ENCODE assay signal across 15 cellular contexts in the genomic region with DNA sequence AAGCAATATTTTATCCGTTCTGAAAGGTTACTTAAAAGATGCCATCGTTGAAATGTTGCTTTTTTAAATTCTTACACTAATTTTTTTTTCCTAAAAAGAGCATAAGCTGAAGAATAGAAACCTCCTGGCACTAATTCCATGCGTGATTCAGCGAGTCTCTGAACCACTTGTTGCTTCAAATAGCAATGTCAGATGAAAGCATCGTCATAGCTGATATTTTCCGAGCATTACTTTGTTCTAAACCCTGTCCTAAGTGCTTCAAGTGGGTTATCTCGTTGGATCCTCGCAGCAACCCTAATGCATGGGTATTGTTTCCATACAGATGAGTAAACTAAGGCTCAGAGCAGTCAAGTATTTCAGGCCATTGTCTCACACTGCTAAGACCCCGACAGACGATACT.
"Had no signal": no experiment of that assay in that cellular context is flagged by ENCODE, and none has a peak within 500 bp of the region (broad histone marks: within the 10 kb centered on the region; RNA-seq: fewer than 3 reads in every experiment).

No MANE protein-coding gene starts in this region.

- H3K27ac Mint-ChIP-seq: activated T-helper 17 cell treated with anti-CD3 and anti-CD28 coated beads, Interleukin-2, amount 50 U/mL, for 72 hours; endodermal cell; stimulated activated memory B cell treated with anti-CD40 and anti-IgM and Interleukin-4, amounts not matched to agents 10 μg/mL and 1 μg/mL and 100 μg/mL, for 72 hours had no signal

- H3K36me3 Mint-ChIP-seq: stimulated activated memory B cell treated with anti-CD40 and anti-IgM and Interleukin-4, amounts not matched to agents 10 μg/mL and 1 μg/mL and 100 μg/mL, for 72 hours had no signal

- FAIRE-seq: bronchial epithelial cell, kidney had no signal

- H3K4me1 ChIP-seq: thyroid gland, uterus had no signal

- H3K27me3 Mint-ChIP-seq: stimulated activated memory B cell treated with anti-CD40 and anti-IgM and Interleukin-4, amounts not matched to agents 10 μg/mL and 1 μg/mL and 100 μg/mL, for 72 hours had no signal

- H3K4me3 ChIP-seq: thyroid gland had no signal

- H3K9me3 ChIP-seq: ovary, thyroid gland, uterus had no signal

- H3K9me3 Mint-ChIP-seq: activated T-helper 17 cell treated with anti-CD3 and anti-CD28 coated beads, Interleukin-2, amount 50 U/mL, for 72 hours; endodermal cell; stimulated activated memory B cell treated with anti-CD40 and anti-IgM and Interleukin-4, amounts not matched to agents 10 μg/mL and 1 μg/mL and 100 μg/mL, for 72 hours had no signal

- H3K4me3 Mint-ChIP-seq: activated T-helper 17 cell treated with anti-CD3 and anti-CD28 coated beads, Interleukin-2, amount 50 U/mL, for 72 hours; endodermal cell; stimulated activated memory B cell treated with anti-CD40 and anti-IgM and Interleukin-4, amounts not matched to agents 10 μg/mL and 1 μg/mL and 100 μg/mL, for 72 hours had no signal

- DNase-seq: activated CD4-positive, CD25-positive, alpha-beta regulatory T cell treated with anti-CD3 and anti-CD28 coated beads, Interleukin-2, amount 50 U/mL, for 72 hours; activated naive CD4-positive, alpha-beta T cell treated with Interleukin-2 at 50 U/mL for 16 hours; activated T-cell treated with anti-CD3 and anti-CD28 coated beads for 4 hours; anterior cingulate cortex; dorsolateral prefrontal cortex; endodermal cell; kidney; mesendoderm; ovary; stimulated activated CD4-positive, alpha-beta T cell treated with anti-CD3 and anti-CD28 coated beads, Interleukin-2, amount 100 ng/mL, for 48 hours; thyroid gland; uterus had no signal

- H3K36me3 ChIP-seq: ovary, thyroid gland, uterus had no signal

- ATAC-seq: activated T-helper 17 cell treated with anti-CD3 and anti-CD28 coated beads, Interleukin-2, amount 50 U/mL, for 72 hours; stimulated activated memory B cell treated with anti-CD40 and anti-IgM and Interleukin-4, amounts not matched to agents 10 μg/mL and 1 μg/mL and 100 μg/mL, for 72 hours had no signal

- H3K27me3 ChIP-seq: ovary, thyroid gland, uterus had no signal

- H3K27ac ChIP-seq: ovary, uterus had no signal
